Comparison of ENCODE assay signal across 20 cellular contexts in genomic region chr21:45213392-45213791, GRCh38.
"Had no signal": no experiment of that assay in that cellular context is flagged by ENCODE, and none has a peak within 500 bp of the region (broad histone marks: within the 10 kb centered on the region; RNA-seq: fewer than 3 reads in every experiment).

No MANE protein-coding gene starts in this region.

- H3K27me3 ChIP-seq: SJSA1 had no signal

- H3K9me3 ChIP-seq: SJSA1 had no signal

- H3K4me3 ChIP-seq: SJSA1, SK-N-MC had no signal

- H3K9ac ChIP-seq: KMS-11 had no signal

- H3K4me2 ChIP-seq: KMS-11 had no signal

- H3K27ac ChIP-seq: KMS-11, SJSA1, SK-N-MC had no signal

- FAIRE-seq: RCC 7860 had no signal

- DNase-seq: IMR-90, Kasumi-1, MM.1S, NCI-H1092 treated with DMSO at 0.1 percent for 48 hours, NCI-H1436, NCI-H187, NCI-H2029, NCI-H2081 treated with DMSO at 0.1 percent for 48 hours, NCI-H2171, NCI-H226, NCI-H446 treated with DMSO at 0.1 percent for 48 hours, NCI-H510A treated with DMSO at 0.1 percent for 48 hours, NCI-H69, Right ventricle myocardium superior, RPMI8226, SIG-M5 had no signal
